In the genomic region with DNA sequence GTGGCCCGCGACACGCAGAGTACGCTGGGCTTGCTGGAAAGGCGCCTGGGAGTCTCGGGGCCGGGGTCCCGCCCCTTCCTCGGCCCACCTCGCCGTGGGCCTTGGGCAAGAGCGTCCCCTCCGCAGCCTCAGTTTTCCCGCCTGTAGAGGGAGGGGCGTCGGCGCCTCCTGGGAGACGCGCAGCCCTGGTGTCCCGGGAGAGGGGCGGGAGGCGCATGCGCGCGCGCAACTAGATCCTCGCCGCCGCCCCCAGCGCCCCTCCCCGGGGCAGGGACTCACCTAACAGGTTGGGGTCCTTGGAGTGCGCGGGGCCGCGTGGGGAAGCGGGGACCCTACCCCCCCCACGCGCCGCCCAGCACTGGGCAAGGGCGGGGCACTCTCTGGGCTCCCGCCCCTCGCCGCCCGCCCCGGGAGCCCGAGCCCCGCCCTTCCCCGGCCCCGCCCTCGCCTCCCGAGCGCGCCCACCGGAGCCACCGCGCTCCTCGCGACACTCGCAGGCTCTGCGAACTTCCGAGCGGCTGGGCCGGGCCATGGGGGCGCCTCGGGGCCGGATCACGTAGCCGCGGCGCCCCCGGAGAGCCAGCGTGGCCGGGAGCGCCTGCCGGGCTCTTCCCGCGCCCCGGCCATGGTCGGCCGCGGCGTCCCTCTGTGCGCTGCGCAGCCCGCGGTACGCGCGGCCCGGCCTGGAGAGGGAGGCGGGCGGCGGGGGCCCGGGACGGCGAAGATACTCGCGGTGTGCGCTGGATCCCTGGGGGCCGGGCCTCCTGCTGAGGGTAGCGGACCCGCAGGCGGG, we compare ENCODE assay signal across 8 cellular contexts. TPM values are rescaled to one million over a fixed set of nuclear protein-coding genes. Genes with fewer than 3 reads are reported as not detected.
DNase-seq lines count a peak whose midpoint lies in the region; ATAC-seq and TF ChIP-seq lines count a peak whose summit lies in the region.

TSS of gene KIF26A (plus strand) at position 490 of the 793 bp plus-strand sequence. CDS start at position 626, 136 bp downstream.

- H3K36me3 ChIP-seq in BE2C (peaks cover 38% of the 10 kb centered on the region), gastrocnemius medialis (no peaks in the 10 kb centered on the region)

- in situ Hi-C loops in gastrocnemius medialis (cut with MboI; ENCODE audit: low sequenced_read_pairs in 4 of 4): loop anchor here in 3 of 4 donors (25.0 kb wide), 2 partner anchors 424 to 499 kb away; no protein-coding TSS in a partner anchor

- DNase-seq in BE2C (peak; percentile 93), LoVo (ENCODE audit: low spot score) (peak; percentile 49), right cardiac atrium (peak; percentile 60 to 82 (median 80)), gastrocnemius medialis (no peak), GM19240 (ENCODE audit: insufficient read length, low spot score) (no peak)
- peak; percentile 71 for DNase-seq in activated CD8-positive, alpha-beta memory T cell treated with anti-CD3 and anti-CD28 coated beads, Interleukin-2, amount 50 U/mL, for 48 hours

- peak within 1 kb of the TSS; percentile 18 for H3K27ac ChIP-seq in right cardiac atrium (ENCODE audit: low read length)
- peak within 1 kb of the TSS in 3 of 4 donors; percentile 50 to 59 (median 55) for H3K27ac ChIP-seq in gastrocnemius medialis

- H3K9me3 ChIP-seq in BE2C: no peaks in the 10 kb centered on the region
- no peaks in the 10 kb centered on the region for H3K9me3 ChIP-seq in right cardiac atrium (ENCODE audit: control insufficient read depth, low read length)
- H3K9me3 ChIP-seq in gastrocnemius medialis: no peaks in the 10 kb centered on the region

- no peak for TF ChIP-seq CTCF in BE2C (IDR thresholded peaks at IDR 0.05; ENCODE audit: low read depth, low read length)
- no peak for TF ChIP-seq CTCF in gastrocnemius medialis (IDR thresholded peaks at IDR 0.05 in 4 of 5, conservative IDR thresholded peaks at IDR 0.05 in 1 of 5)

- H3K4me1 ChIP-seq in BE2C: peaks cover 17% of the 10 kb centered on the region
- H3K4me1 ChIP-seq in right cardiac atrium (ENCODE audit: control insufficient read depth, insufficient read depth, low read length): no peaks in the 10 kb centered on the region
- peaks cover 13 to 25% of the 10 kb centered on the region in 2 donors for H3K4me1 ChIP-seq in gastrocnemius medialis

- under 1% methylated on average over 100 of the region's 103 CpGs for WGBS in right cardiac atrium

- no peaks in the 10 kb centered on the region for H3K27me3 ChIP-seq in BE2C
- no peaks in the 10 kb centered on the region for H3K27me3 ChIP-seq in right cardiac atrium (ENCODE audit: control insufficient read depth, insufficient read depth)
- H3K27me3 ChIP-seq in gastrocnemius medialis: peaks cover 41 to 53% (median 42%) of the 10 kb centered on the region in 3 donors

- peak within 1 kb of the TSS; percentile 87 for H3K4me3 ChIP-seq in BE2C (ENCODE audit: low read depth, low read length)
- peak within 1 kb of the TSS; percentile 75 for H3K4me3 ChIP-seq in right cardiac atrium (ENCODE audit: low read length)
- peak within 1 kb of the TSS; percentile 52 to 61 (median 56) for H3K4me3 ChIP-seq in gastrocnemius medialis

- peak; percentile 22 to 33 for TF ChIP-seq POLR2A in gastrocnemius medialis (IDR thresholded peaks at IDR 0.05)

- intact Hi-C loops in right cardiac atrium (cut with DNase I): loop anchor here (2.0 to 10.0 kb wide), 8 partner anchors 87 to 507 kb away; no protein-coding TSS in a partner anchor
- intact Hi-C loops in gastrocnemius medialis (cut with DNase I; ENCODE audit: low total_unique reads): no loop called here

- ATAC-seq in right cardiac atrium (peak; percentile 62 to 67), gastrocnemius medialis (peak in 1 of 2 donors; percentile 42), HG03095 (IDR thresholded peaks at IDR 0.05; ENCODE audit: unreplicated experiment) (no peak), HG03045 (IDR thresholded peaks at IDR 0.05; ENCODE audit: unreplicated experiment) (no peak)

RNA-seq across cellular contexts. Expression of gene KIF26A, which starts in this region (rescaled TPM):
- polyA plus RNA-seq in BE2C (2012; ENCODE audit: insufficient read depth, insufficient read length, low read depth): 87.1 TPM
- 10 to 100 TPM in 2 of 4 donors, 1 to 10 TPM in 2; 7.9 to 10.6 (median 9.9) TPM for total RNA-seq in right cardiac atrium
- 7.1 TPM for polyA plus RNA-seq in right cardiac atrium
- 1 to 10 TPM in 3 of 4 donors, under 1 TPM in 1; 0.59 to 3.3 (median 1.5) TPM for total RNA-seq in gastrocnemius medialis

Comparison
In these comparisons a context has a peak if more than half of its experiments do, and no peak if none do; other contexts are left out.
1. DNase-seq: peak in BE2C (single experiment), LoVo (single experiment), activated CD8-positive, alpha-beta memory T cell treated with anti-CD3 and anti-CD28 coated beads, Interleukin-2, amount 50 U/mL, for 48 hours (single experiment) and right cardiac atrium (3 of 3); none in gastrocnemius medialis (0 of 2) and GM19240 (single experiment).
2. ATAC-seq: peak in right cardiac atrium (2 of 2); none in HG03095 (single experiment) and HG03045 (single experiment).
3. Peak in every context shown above with its lines, with median percentiles within 50 percentile points of each other: H3K4me3 ChIP-seq.